ENCODE assay signal across 9 cellular contexts in the genomic region with DNA sequence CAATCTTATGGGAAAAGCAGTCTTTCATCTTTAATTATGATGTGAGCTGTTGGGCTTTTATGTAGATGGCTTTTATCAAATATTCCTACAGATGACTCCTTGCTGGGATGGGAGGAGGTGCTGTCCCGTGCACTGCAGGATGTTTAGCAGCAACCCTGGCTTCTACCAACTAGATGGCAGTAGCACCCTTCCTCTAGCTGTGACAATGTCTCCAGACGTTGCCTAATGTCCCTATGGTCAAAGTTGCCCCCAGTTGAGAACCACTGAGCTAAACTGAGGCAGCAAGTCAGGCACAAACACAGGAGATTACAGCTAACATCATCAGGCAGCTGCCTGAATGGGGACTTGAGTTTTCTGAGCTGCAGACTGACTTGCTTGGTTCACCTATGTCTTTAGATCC.
A peak's percentile ranks its signal among the peaks of the same experiment; 100 is the strongest.
DNase-seq lines count a peak whose midpoint lies in the region; ATAC-seq and TF ChIP-seq lines count a peak whose summit lies in the region.
"Had no signal": no experiment of that assay in that cellular context is flagged by ENCODE, and none has a peak within 500 bp of the region (broad histone marks: within the 10 kb centered on the region; RNA-seq: fewer than 3 reads in every experiment).

No MANE protein-coding gene starts in this region.

- H4K20me1 ChIP-seq in neural progenitor cell (ENCODE audit: low read depth), result no peaks in the 10 kb centered on the region

- no peaks in the 10 kb centered on the region for H3K27me3 Mint-ChIP-seq in neural progenitor cell (ENCODE audit: insufficient read depth, low read depth)

- DNase-seq in NCI-H1417 (lab: John Stamatoyannopoulos, UW) (peak in 2 of 3 experiments; percentile 6 to 12), NCI-H1417 treated with DMSO at 0.1 percent for 48 hours (lab: John Stamatoyannopoulos, UW) (no peak), KBM-7 (peak; percentile 62), dermis blood vessel endothelial cell (peak; percentile 18), neural progenitor cell (ENCODE audit: low spot score) (peak; percentile 68), NCI-H2196 treated with DMSO at 0.1 percent for 48 hours (lab: John Stamatoyannopoulos, UW; ENCODE audit: unreplicated experiment) (no peak)

- H2AFZ ChIP-seq in neural progenitor cell (replicated peaks), result no peak overlapping the region

- no peaks in the 10 kb centered on the region for H3K9me3 ChIP-seq in neural progenitor cell (ENCODE audit: low read depth)

- no peaks in the 10 kb centered on the region for H3K36me3 ChIP-seq in neural progenitor cell

- peaks cover 4% of the 10 kb centered on the region for H3K9me3 Mint-ChIP-seq in neural progenitor cell

- H3K27ac Mint-ChIP-seq in neural progenitor cell, result no peak overlapping the region

- no peak overlapping the region for H3K4me3 Mint-ChIP-seq in neural progenitor cell

- no peaks in the 10 kb centered on the region for H3K27me3 ChIP-seq in neural progenitor cell

- peaks cover 13% of the 10 kb centered on the region for H3K4me1 Mint-ChIP-seq in neural progenitor cell

- H3K4me1 ChIP-seq in neural progenitor cell, result no peaks in the 10 kb centered on the region

- H3K4me2 ChIP-seq in neural progenitor cell, result no peak overlapping the region

- no peaks in the 10 kb centered on the region for H3K36me3 Mint-ChIP-seq in neural progenitor cell

- no peak overlapping the region for H3K9ac ChIP-seq in neural progenitor cell

- H3K4me3 ChIP-seq in neural progenitor cell, result no peak overlapping the region
- H3K4me3 ChIP-seq: skin epidermis had no signal

- no peaks in the 10 kb centered on the region for H3F3A ChIP-seq in neural progenitor cell (ENCODE audit: low read depth)

- in situ Hi-C loops in KBM-7 (cut with MboI; ENCODE audit: low pct_unique_long_range_greater_than_20kb, low sequenced_read_pairs), result loop anchor here (25.0 kb wide), 1 partner anchor 483 kb away; no protein-coding TSS in a partner anchor

- H3K79me2 ChIP-seq in neural progenitor cell (ENCODE audit: low read depth), result no peaks in the 10 kb centered on the region

- no peak overlapping the region for H3K27ac ChIP-seq in neural progenitor cell
- H3K27ac ChIP-seq: skin epidermis had no signal

- TF ChIP-seq CTCF in neural progenitor cell (IDR thresholded peaks at IDR 0.05), result peak; percentile 75

- no peak for ATAC-seq in HG03469 (IDR thresholded peaks at IDR 0.05; ENCODE audit: unreplicated experiment)
- ATAC-seq in GM18517 (IDR thresholded peaks at IDR 0.05; ENCODE audit: unreplicated experiment), result no peak

Comparison
In these comparisons a context has a peak if more than half of its experiments do, and no peak if none do; other contexts are left out.
1. DNase-seq: peak in NCI-H1417 (2 of 3), KBM-7 (single experiment), dermis blood vessel endothelial cell (single experiment) and neural progenitor cell (single experiment); none in NCI-H1417 treated with DMSO at 0.1 percent for 48 hours (single experiment) and NCI-H2196 treated with DMSO at 0.1 percent for 48 hours (single experiment).